Comparison of ENCODE assay signal across 25 cellular contexts in the genomic region with DNA sequence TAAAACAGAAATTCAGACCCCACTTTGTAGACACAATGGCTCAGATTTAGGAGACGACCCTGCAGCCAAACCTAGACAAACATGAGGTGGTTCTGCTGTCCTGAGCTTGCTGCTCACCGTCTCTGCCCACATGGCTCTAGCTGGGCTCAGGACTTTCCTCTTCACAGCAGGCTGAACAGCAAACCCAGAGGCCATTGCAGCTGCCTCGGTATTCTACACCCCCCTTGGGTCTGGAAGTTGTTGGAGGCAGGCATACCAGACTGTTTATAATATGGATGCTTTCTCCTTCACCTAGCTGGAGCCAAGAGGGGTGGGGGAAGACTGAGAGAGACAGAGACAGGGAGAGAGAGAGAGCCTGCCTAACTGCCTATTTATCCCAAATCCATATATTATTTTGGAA.
"Had no signal": no experiment of that assay in that cellular context is flagged by ENCODE, and none has a peak within 500 bp of the region (broad histone marks: within the 10 kb centered on the region; RNA-seq: fewer than 3 reads in every experiment).

No MANE protein-coding gene starts in this region.

- H3K9me3 Mint-ChIP-seq: activated CD4-positive, alpha-beta T cell treated with anti-CD3 and anti-CD28 coated beads, Interleukin-2, amount 10 ng/mL, durations not matched to agents 24 days and 14 days had no signal

- H3K4me1 Mint-ChIP-seq: activated CD4-positive, alpha-beta T cell treated with anti-CD3 and anti-CD28 coated beads for 36 hours; activated CD4-positive, alpha-beta T cell treated with anti-CD3 and anti-CD28 coated beads, Interleukin-2, amount 10 ng/mL, durations not matched to agents 24 days and 14 days had no signal

- H3K27me3 Mint-ChIP-seq: activated CD4-positive, alpha-beta memory T cell treated with anti-CD3 and anti-CD28 coated beads for 36 hours; activated CD4-positive, alpha-beta T cell treated with anti-CD3 and anti-CD28 coated beads for 36 hours; activated CD4-positive, alpha-beta T cell treated with anti-CD3 and anti-CD28 coated beads, Interleukin-2, amount 10 ng/mL, durations not matched to agents 24 days and 14 days; activated naive CD8-positive, alpha-beta T cell; activated T-cell treated with anti-CD3 and anti-CD28 coated beads, Interleukin-2, amount 50 U/mL, for 24 hours had no signal

- H3K27me3 ChIP-seq: body of pancreas, colonic mucosa, esophagus muscularis mucosa, gastroesophageal sphincter had no signal

- H3K36me3 ChIP-seq: colonic mucosa, esophagus muscularis mucosa, gastroesophageal sphincter had no signal

- H3K4me3 ChIP-seq: body of pancreas, colonic mucosa, esophagus muscularis mucosa, gastroesophageal sphincter had no signal

- H3K9me3 ChIP-seq: body of pancreas, colonic mucosa, esophagus muscularis mucosa, gastroesophageal sphincter had no signal

- H3K36me3 Mint-ChIP-seq: activated CD4-positive, alpha-beta memory T cell treated with anti-CD3 and anti-CD28 coated beads for 36 hours; activated naive CD8-positive, alpha-beta T cell had no signal

- DNase-seq: activated CD4-positive, alpha-beta memory T cell treated with anti-CD3 and anti-CD28 coated beads for 36 hours; activated CD4-positive, alpha-beta T cell treated with anti-CD3 and anti-CD28 coated beads for 36 hours; activated CD4-positive, alpha-beta T cell treated with anti-CD3 and anti-CD28 coated beads, Interleukin-2, amount 10 ng/mL, durations not matched to agents 24 days and 14 days; activated CD4-positive, CD25-positive, alpha-beta regulatory T cell; activated CD4-positive, CD25-positive, alpha-beta regulatory T cell treated with anti-CD3 and anti-CD28 coated beads, Interleukin-2, amount 50 U/mL, for 72 hours; activated CD8-positive, alpha-beta memory T cell treated with anti-CD3 and anti-CD28 coated beads, Interleukin-2, amount 50 U/mL, for 48 hours; activated effector memory CD4-positive, alpha-beta T cell treated with Interleukin-2 at 50 U/mL for 16 hours; activated gamma-delta T cell treated with Interleukin-2 at 50 U/mL for 16 hours; activated naive CD4-positive, alpha-beta T cell treated with anti-CD3 and anti-CD28 coated beads, Interleukin-2, amount 50 U/mL, for 16 hours; activated naive CD4-positive, alpha-beta T cell treated with Interleukin-2 at 50 U/mL for 16 hours; activated T-cell treated with anti-CD3 and anti-CD28 coated beads for 4 hours; activated T-cell treated with anti-CD3 and anti-CD28 coated beads, Interleukin-2, amount 50 U/mL, for 24 hours; activated T-cell treated with anti-CD3 and anti-CD28 coated beads, Interleukin-2, amount 50 U/mL, for 72 hours; amniotic stem cell; aorta; body of pancreas; colonic mucosa; effector memory CD4-positive, alpha-beta T cell; erythroblast; foreskin melanocyte; head of caudate nucleus; T-helper 2 cell had no signal

- H3K27ac Mint-ChIP-seq: activated CD4-positive, alpha-beta memory T cell treated with anti-CD3 and anti-CD28 coated beads for 36 hours; activated CD4-positive, alpha-beta T cell treated with anti-CD3 and anti-CD28 coated beads for 36 hours; activated CD4-positive, alpha-beta T cell treated with anti-CD3 and anti-CD28 coated beads, Interleukin-2, amount 10 ng/mL, durations not matched to agents 24 days and 14 days; activated naive CD8-positive, alpha-beta T cell; activated T-cell treated with anti-CD3 and anti-CD28 coated beads, Interleukin-2, amount 50 U/mL, for 24 hours; activated T-cell treated with anti-CD3 and anti-CD28 coated beads, Interleukin-2, amount 50 U/mL, for 72 hours had no signal

- H3K4me3 Mint-ChIP-seq: activated CD4-positive, alpha-beta memory T cell treated with anti-CD3 and anti-CD28 coated beads for 36 hours; activated CD4-positive, alpha-beta T cell treated with anti-CD3 and anti-CD28 coated beads for 36 hours; activated CD4-positive, alpha-beta T cell treated with anti-CD3 and anti-CD28 coated beads, Interleukin-2, amount 10 ng/mL, durations not matched to agents 24 days and 14 days; activated naive CD8-positive, alpha-beta T cell; activated T-cell treated with anti-CD3 and anti-CD28 coated beads, Interleukin-2, amount 50 U/mL, for 24 hours; activated T-cell treated with anti-CD3 and anti-CD28 coated beads, Interleukin-2, amount 50 U/mL, for 72 hours had no signal

- H3K27ac ChIP-seq: body of pancreas, colonic mucosa, esophagus muscularis mucosa, gastroesophageal sphincter had no signal

- H3K4me1 ChIP-seq: body of pancreas, colonic mucosa, esophagus muscularis mucosa, gastroesophageal sphincter had no signal
